ENCODE assay signal across 8 cellular contexts in the genomic region with DNA sequence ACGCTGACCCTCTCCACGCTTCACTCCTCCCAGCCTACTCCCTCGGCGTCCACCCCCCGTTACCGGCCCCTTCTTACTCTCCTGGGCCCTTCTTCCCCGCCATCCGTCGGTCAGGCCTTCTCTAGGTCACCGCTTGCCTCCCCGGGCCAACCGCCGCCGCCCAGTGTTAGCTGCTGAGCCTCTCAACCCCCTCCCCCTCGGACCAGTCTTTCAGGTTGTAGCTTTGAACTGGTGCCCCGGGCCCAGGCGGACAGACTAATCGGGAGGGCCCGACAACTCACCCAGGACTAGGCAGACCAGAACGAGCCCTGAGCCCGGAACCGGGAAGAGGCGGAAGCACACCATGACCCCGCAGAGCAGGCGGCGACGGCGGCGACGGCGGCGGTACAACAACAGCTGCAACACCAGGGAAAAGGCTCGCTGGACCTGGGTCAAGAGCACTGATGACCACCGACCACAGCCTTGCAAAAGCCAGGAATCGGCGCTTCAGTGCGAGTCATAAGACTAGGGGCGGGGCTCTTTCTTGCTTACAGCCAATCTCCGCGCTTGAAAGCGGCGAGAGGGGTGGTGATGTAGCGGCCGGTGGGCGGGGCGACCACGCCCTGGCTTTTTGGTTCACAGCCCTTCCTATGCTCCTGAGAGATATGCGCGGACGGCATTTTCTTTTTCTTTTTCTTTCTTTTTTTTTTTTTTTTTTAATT. TPM values are rescaled to one million over a fixed set of nuclear protein-coding genes. Genes with fewer than 3 reads are reported as not detected.
DNase-seq lines count a peak whose midpoint lies in the region; ATAC-seq and TF ChIP-seq lines count a peak whose summit lies in the region.

A gene (minus strand): TSS at position 472 of the 701 bp plus-strand sequence. CDS start 127 bp downstream, at position 345.

- H3K9me3 ChIP-seq in Caco-2 (no peaks in the 10 kb centered on the region), mesenchymal stem cell (ENCODE audit: control insufficient read depth, low read length) (no peaks in the 10 kb centered on the region)

- peak within 1 kb of the TSS in 1 of 2 experiments; percentile 61 for H3K4ac ChIP-seq in mesenchymal stem cell (ENCODE audit: low read depth in 1 of 2, low read length in 2 of 2)

- peak; percentile 99 for ATAC-seq in GM21390 (IDR thresholded peaks at IDR 0.05; ENCODE audit: unreplicated experiment)
- peak; percentile 97 for ATAC-seq in effector memory CD8-positive, alpha-beta T cell (replicated peaks)

- H3K36me3 Mint-ChIP-seq in Caco-2 (ENCODE audit: insufficient read depth, unreplicated experiment) = peaks cover 10% of the 10 kb centered on the region
- H3K36me3 Mint-ChIP-seq in effector memory CD8-positive, alpha-beta T cell (ENCODE audit: insufficient read depth) = peaks cover 9% of the 10 kb centered on the region

- POLR2A ChIA-PET in Caco-2 (lab: Charles Lee) = interaction anchor here (0.5 to 1.8 kb wide), 3 partner anchors 17 to 778 kb away, joined by 3 to 13 read pairs (median 3); no protein-coding TSS in a partner anchor

- peak within 1 kb of the TSS; percentile 49 for H2BK120ac ChIP-seq in mesenchymal stem cell (ENCODE audit: low read depth, low read length)

- H3K4me3 ChIP-seq in Caco-2 (ENCODE audit: low read depth, low read length) = peak within 1 kb of the TSS; percentile 67
- H3K4me3 ChIP-seq in mesenchymal stem cell (ENCODE audit: insufficient read depth in 1 of 2, low read depth in 1 of 2, low read length in 2 of 2) = peak within 1 kb of the TSS; percentile 78 to 89

- H3K27me3 ChIP-seq in Caco-2 (replicated peaks; ENCODE audit: control insufficient read depth, insufficient read depth, low read length) (no peaks in the 10 kb centered on the region), mesenchymal stem cell (ENCODE audit: control insufficient read depth in 1 of 2, insufficient read depth in 1 of 2, low read length in 2 of 2) (peaks cover 0 to 3% of the 10 kb centered on the region in 2 experiments)

- H3K4me1 ChIP-seq in Caco-2 = peaks cover 5% of the 10 kb centered on the region; the same call in 1 of the 2 replicates
- no peaks in the 10 kb centered on the region for H3K4me1 ChIP-seq in mesenchymal stem cell (ENCODE audit: control insufficient read depth, insufficient read depth, low read depth, low read length)

- H2BK12ac ChIP-seq in mesenchymal stem cell (ENCODE audit: low read length in 2 of 2) = peak within 1 kb of the TSS in 1 of 2 experiments; percentile 23

- H3K4me2 ChIP-seq in mesenchymal stem cell (ENCODE audit: low read length, poor library complexity, severe bottlenecking) = peak within 1 kb of the TSS; percentile 70

- no peaks in the 10 kb centered on the region for H3K36me3 ChIP-seq in Caco-2 (ENCODE audit: control insufficient read depth, insufficient read depth, low read length)
- no peaks in the 10 kb centered on the region for H3K36me3 ChIP-seq in mesenchymal stem cell (ENCODE audit: control insufficient read depth in 1 of 2, insufficient read depth in 2 of 2, low read depth in 1 of 2, low read length in 2 of 2)

- peak within 1 kb of the TSS; percentile 31 for H2AFZ ChIP-seq in mesenchymal stem cell (ENCODE audit: low read depth, low read length)

- H3K27me3 Mint-ChIP-seq in Caco-2 (ENCODE audit: insufficient read depth, unreplicated experiment) = peaks cover 1% of the 10 kb centered on the region
- no peaks in the 10 kb centered on the region for H3K27me3 Mint-ChIP-seq in effector memory CD8-positive, alpha-beta T cell

- no peaks in the 10 kb centered on the region for H3K79me1 ChIP-seq in mesenchymal stem cell (replicated peaks; ENCODE audit: low read length, poor library complexity, severe bottlenecking)

- WGBS in mesenchymal stem cell = under 1% methylated on average over 38 of the region's 50 CpGs

- peak within 1 kb of the TSS in 1 of 2 experiments; percentile 96 for H3K14ac ChIP-seq in mesenchymal stem cell (ENCODE audit: low read length in 2 of 2)

- peak within 1 kb of the TSS; percentile 90 for H3K27ac ChIP-seq in mesenchymal stem cell (ENCODE audit: low read length, poor library complexity, severe bottlenecking)

- no peaks in the 10 kb centered on the region for H3K9me3 Mint-ChIP-seq in Caco-2 (ENCODE audit: unreplicated experiment)
- no peaks in the 10 kb centered on the region for H3K9me3 Mint-ChIP-seq in effector memory CD8-positive, alpha-beta T cell

- H4K91ac ChIP-seq in mesenchymal stem cell (ENCODE audit: low read length) = peak within 1 kb of the TSS; percentile 68

- no peak within 1 kb of the TSS for H2BK5ac ChIP-seq in mesenchymal stem cell (ENCODE audit: low read depth, low read length, poor library complexity, severe bottlenecking)

- H3K18ac ChIP-seq in mesenchymal stem cell (ENCODE audit: low read depth in 1 of 2, low read length in 2 of 2) = peak within 1 kb of the TSS; percentile 43 to 91

- H2AK5ac ChIP-seq in mesenchymal stem cell (ENCODE audit: low read length, severe bottlenecking) = no peak within 1 kb of the TSS

- CTCF ChIA-PET in Caco-2 (lab: Charles Lee) = interaction anchor here (0.7 to 1.8 kb wide), 2 partner anchors 17 kb away, joined by 3 to 6 read pairs; no protein-coding TSS in a partner anchor

- peak within 1 kb of the TSS in 1 of 2 experiments; percentile 31 for H3K23ac ChIP-seq in mesenchymal stem cell (ENCODE audit: low read length in 2 of 2)

- peak within 1 kb of the TSS; percentile 83 for H2BK15ac ChIP-seq in mesenchymal stem cell (ENCODE audit: low read depth, poor library complexity, severe bottlenecking)

- TF ChIP-seq CTCF in Caco-2 (IDR thresholded peaks at IDR 0.05; ENCODE audit: insufficient read depth in 1 of 2, low read depth in 1 of 2, low read length in 1 of 2, severe bottlenecking in 1 of 2, unreplicated experiment in 1 of 2) = no peak

- peak within 1 kb of the TSS; percentile 93 for H3K27ac Mint-ChIP-seq in Caco-2 (ENCODE audit: unreplicated experiment)
- peak within 1 kb of the TSS; percentile 88 to 97 for H3K27ac Mint-ChIP-seq in effector memory CD8-positive, alpha-beta T cell

- no peak within 1 kb of the TSS for H4K8ac ChIP-seq in mesenchymal stem cell (ENCODE audit: low read length)

- H3K4me1 Mint-ChIP-seq in Caco-2 (ENCODE audit: low read depth, unreplicated experiment) = no peaks in the 10 kb centered on the region
- H3K4me1 Mint-ChIP-seq in effector memory CD8-positive, alpha-beta T cell (ENCODE audit: low read depth in 2 of 2) = peaks cover 8 to 22% of the 10 kb centered on the region in 2 donors

- intact Hi-C loops in Caco-2 (cut with micrococcal nuclease; ENCODE audit: unreplicated experiment) = loop anchor here (1.0 to 5.0 kb wide), 3 partner anchors 16 to 217 kb away; a partner anchor contains a TSS

- TSS peak; percentile 53 for BruUV-seq in Caco-2 (replicated peaks; lab: Mats Ljungman, UMichigan)

- H3K4me3 Mint-ChIP-seq in Caco-2 (ENCODE audit: unreplicated experiment) = peak within 1 kb of the TSS; percentile 95
- peak within 1 kb of the TSS; percentile 88 to 92 for H3K4me3 Mint-ChIP-seq in effector memory CD8-positive, alpha-beta T cell

- peak; percentile 89 to 90 for DNase-seq in Caco-2
- DNase-seq in HUDEP-2 (lab: John Stamatoyannopoulos, UW; ENCODE audit: unreplicated experiment in 76 of 76) = peak in 75 of 76 experiments; percentile 1 to 81 (median 64)
- peak; percentile 66 for DNase-seq in NOMO-1 treated with dmso at 0.1 percent for 144 hours (lab: John Stamatoyannopoulos, UW; ENCODE audit: unreplicated experiment)
- DNase-seq in activated CD8-positive, alpha-beta memory T cell treated with anti-CD3 and anti-CD28 coated beads for 48 hours (ENCODE audit: low read depth in 2 of 3, low spot score in 2 of 3) = peak; percentile 18 to 44 (median 22)
- peak; percentile 69 to 70 (median 70) for DNase-seq in effector memory CD8-positive, alpha-beta T cell
- peak; percentile 94 for DNase-seq in mesenchymal stem cell
- peak; percentile 52 for DNase-seq in stimulated activated CD8-positive, alpha-beta memory T cell treated with anti-CD3 and anti-CD28 coated beads, Interleukin-12 subunit alpha, Interleukin-12 subunit beta, amount 100 ng/mL, for 24 hours (ENCODE audit: extremely low read depth)

- H3K9ac ChIP-seq in mesenchymal stem cell (ENCODE audit: low read length) = peak within 1 kb of the TSS; percentile 95

RNA-seq across cellular contexts. Expression of the gene that starts here (rescaled TPM):
- total RNA-seq in Caco-2 (2022) = 101 and 119 TPM in 2 replicates
- polyA plus RNA-seq in mesenchymal stem cell (2013, experiment 1 of 2) = 171 TPM
- polyA plus RNA-seq in mesenchymal stem cell (2013, experiment 2 of 2) = 181 TPM

Comparison
In these comparisons a context has a peak if more than half of its experiments do, and no peak if none do; other contexts are left out.
1. Peak in every context shown above with its lines: DNase-seq, ATAC-seq, H3K4me3 ChIP-seq and H3K27ac ChIP-seq.
2. DNase-seq: peak in every context shown above with its lines; median percentile 94 in mesenchymal stem cell; 90 in Caco-2; 70 in effector memory CD8-positive, alpha-beta T cell; 66 in NOMO-1 treated with dmso at 0.1 percent for 144 hours; 64 in HUDEP-2; 52 in stimulated activated CD8-positive, alpha-beta memory T cell treated with anti-CD3 and anti-CD28 coated beads, Interleukin-12 subunit alpha, Interleukin-12 subunit beta, amount 100 ng/mL, for 24 hours; 22 in activated CD8-positive, alpha-beta memory T cell treated with anti-CD3 and anti-CD28 coated beads for 48 hours.